17 cellular contexts compared by ENCODE assay signal in the genomic region with DNA sequence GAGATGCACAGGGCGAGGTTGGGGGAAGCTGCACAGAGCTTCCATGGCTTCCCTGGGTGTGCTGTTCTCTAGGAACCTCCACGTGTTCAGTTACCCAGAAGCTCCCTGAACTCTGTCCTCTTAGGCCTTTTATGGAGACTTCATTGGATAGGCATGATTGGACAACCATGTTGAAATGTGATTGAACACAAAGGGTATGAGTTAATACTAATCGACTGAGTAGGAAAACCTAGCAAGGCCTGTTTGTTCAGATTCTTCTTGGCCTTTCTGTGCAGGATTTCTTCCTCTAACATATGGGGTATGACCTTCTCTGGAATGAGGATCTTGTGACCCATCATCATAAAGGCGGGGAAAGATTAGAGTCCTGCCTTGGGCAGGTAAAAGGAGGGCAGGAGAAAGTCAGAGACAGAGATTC.
DNase-seq lines count a peak whose midpoint lies in the region; ATAC-seq, FAIRE-seq and TF ChIP-seq lines count a peak whose summit lies in the region.
"Had no signal": no experiment of that assay in that cellular context is flagged by ENCODE, and none has a peak within 500 bp of the region (broad histone marks: within the 10 kb centered on the region; RNA-seq: fewer than 3 reads in every experiment).

No MANE protein-coding gene starts in this region.

- H3K27ac ChIP-seq in HepG2 (ENCODE audit: extremely low read length, insufficient read depth, low read length) (no peak overlapping the region), right lobe of liver (no peak overlapping the region), upper lobe of left lung (peak overlapping the region in 1 of 4 donors; percentile 29)
- no peak overlapping the region for H3K27ac ChIP-seq in naive thymus-derived CD4-positive, alpha-beta T cell (ENCODE audit: low read depth, low read length)

- no peaks in the 10 kb centered on the region for H3K9me3 Mint-ChIP-seq in dendritic cell treated with granulocyte-macrophage colony-stimulating factor and Interleukin-4, amounts not matched to agents 40 ng/mL and 50 ng/mL, for 4 days
- peaks cover 0 to 4% (median 0%) of the 10 kb centered on the region in 11 donors for H3K9me3 Mint-ChIP-seq in naive thymus-derived CD4-positive, alpha-beta T cell
- H3K9me3 Mint-ChIP-seq in type B pancreatic cell: peaks cover 11% of the 10 kb centered on the region
- H3K9me3 Mint-ChIP-seq: activated T-cell treated with anti-CD3 and anti-CD28 coated beads, Interleukin-2, amount 50 U/mL, for 72 hours; HFFc6; neural crest cell had no signal

- H3K9ac ChIP-seq in HepG2 (ENCODE audit: insufficient read depth, low read depth, low read length): no peak overlapping the region

- no peaks in the 10 kb centered on the region for H4K20me1 ChIP-seq in HepG2 (ENCODE audit: insufficient read depth, low read length)

- H3K4me3 ChIP-seq in HepG2 (replicated peaks in 1 of 3; ENCODE audit: insufficient read depth in 1 of 3, low read depth in 2 of 3, low read length in 3 of 3) (no peak overlapping the region), right lobe of liver (no peak overlapping the region), upper lobe of left lung (no peak overlapping the region)
- H3K4me3 ChIP-seq in naive thymus-derived CD4-positive, alpha-beta T cell (ENCODE audit: low read length): no peak overlapping the region

- CTCF ChIA-PET in HepG2 (lab: Yijun Ruan, JAX; ENCODE audit: low intra/inter-chr PET ratio, low total read pairs): no interaction called here
- CTCF ChIA-PET in naive thymus-derived CD4-positive, alpha-beta T cell (lab: Charles Lee): interaction anchor here (0.6 kb wide), 1 partner anchor 29 kb away, joined by 6 read pairs; no protein-coding TSS in a partner anchor

- peaks cover 57% of the 10 kb centered on the region for H3K4me1 Mint-ChIP-seq in dendritic cell treated with granulocyte-macrophage colony-stimulating factor and Interleukin-4, amounts not matched to agents 40 ng/mL and 50 ng/mL, for 4 days (ENCODE audit: low read depth)
- H3K4me1 Mint-ChIP-seq in naive thymus-derived CD4-positive, alpha-beta T cell: peaks cover 24 to 55% (median 49%) of the 10 kb centered on the region in 7 donors
- peaks cover 49% of the 10 kb centered on the region for H3K4me1 Mint-ChIP-seq in type B pancreatic cell (ENCODE audit: unreplicated experiment)

- BruUV-seq in HepG2 (replicated peaks; lab: Mats Ljungman, UMichigan): no TSS peak

- H3K4me3 Mint-ChIP-seq in dendritic cell treated with granulocyte-macrophage colony-stimulating factor and Interleukin-4, amounts not matched to agents 40 ng/mL and 50 ng/mL, for 4 days: no peak overlapping the region
- no peak overlapping the region for H3K4me3 Mint-ChIP-seq in naive thymus-derived CD4-positive, alpha-beta T cell
- peak overlapping the region; percentile 64 for H3K4me3 Mint-ChIP-seq in type B pancreatic cell
- H3K4me3 Mint-ChIP-seq: activated T-cell treated with anti-CD3 and anti-CD28 coated beads, Interleukin-2, amount 50 U/mL, for 72 hours; HFFc6; neural crest cell had no signal

- POLR2A ChIA-PET in HepG2 (lab: Yijun Ruan, JAX): no interaction called here
- POLR2A ChIA-PET in naive thymus-derived CD4-positive, alpha-beta T cell (lab: Charles Lee): no interaction called here

- FAIRE-seq in HepG2 (lab: Jason Lieb, UNC): no peak

- TF ChIP-seq RAD21 in HepG2 (CRISPR knock-in tag; IDR thresholded peaks at IDR 0.05): no peak

- TF ChIP-seq POLR2A in HepG2 (IDR thresholded peaks at IDR 0.05; ENCODE audit: insufficient read depth in 1 of 2, low read depth in 2 of 2, low read length in 2 of 2) (no peak), right lobe of liver (IDR thresholded peaks at IDR 0.05) (no peak), upper lobe of left lung (IDR thresholded peaks at IDR 0.05) (no peak)

- no peaks in the 10 kb centered on the region for H3K27me3 ChIP-seq in HepG2 (ENCODE audit: control insufficient read depth in 1 of 2, insufficient read depth in 2 of 2, low read length in 2 of 2)
- no peaks in the 10 kb centered on the region for H3K27me3 ChIP-seq in right lobe of liver
- no peaks in the 10 kb centered on the region for H3K27me3 ChIP-seq in naive thymus-derived CD4-positive, alpha-beta T cell (ENCODE audit: control insufficient read depth in 2 of 2, insufficient read depth in 2 of 2, low read length in 2 of 2)
- H3K27me3 ChIP-seq in upper lobe of left lung: no peaks in the 10 kb centered on the region

- H3K36me3 ChIP-seq in HepG2 (replicated peaks in 1 of 2; ENCODE audit: control insufficient read depth in 1 of 2, insufficient read depth in 2 of 2, low read length in 2 of 2) (peaks cover 2 to 4% of the 10 kb centered on the region in 2 experiments; a peak in 2 of 5 replicates), right lobe of liver (no peaks in the 10 kb centered on the region), upper lobe of left lung (no peaks in the 10 kb centered on the region)
- H3K36me3 ChIP-seq in naive thymus-derived CD4-positive, alpha-beta T cell (ENCODE audit: control insufficient read depth in 2 of 3, insufficient read depth in 3 of 3, low read length in 3 of 3): peaks cover 0 to 12% (median 0%) of the 10 kb centered on the region in 3 experiments

- peaks cover 16% of the 10 kb centered on the region for H3K79me2 ChIP-seq in HepG2 (ENCODE audit: insufficient read depth, low read length)

- DNase-seq in HepG2 (ENCODE audit: low spot score): peak; percentile 12
- no peak for DNase-seq in right lobe of liver
- DNase-seq in naive thymus-derived CD4-positive, alpha-beta T cell: no peak
- no peak for DNase-seq in type B pancreatic cell (ENCODE audit: extremely low spot score, unreplicated experiment)
- DNase-seq in upper lobe of left lung: no peak
- no peak for DNase-seq in DMS153 (lab: John Stamatoyannopoulos, UW)
- DNase-seq: activated CD4-positive, alpha-beta T cell treated with anti-CD3 and anti-CD28 coated beads for 1 hour; activated T-cell treated with anti-CD3 and anti-CD28 coated beads, Interleukin-2, amount 50 U/mL, for 72 hours; aorta; effector CD4-positive, alpha-beta T cell; HFFc6; NCI-H1048; NCI-H2227 treated with DMSO at 0.1 percent for 48 hours; stimulated activated CD4-positive, alpha-beta T cell treated with anti-CD3 and anti-CD28 coated beads, Interleukin-12 subunit alpha, Interleukin-12 subunit beta, amount 100 ng/mL, for 4 hours had no signal

- intact Hi-C loops in HepG2 (cut with micrococcal nuclease; ENCODE audit: unreplicated experiment): no loop called here
- intact Hi-C loops in right lobe of liver (cut with DNase I): no loop called here
- intact Hi-C loops in dendritic cell treated with granulocyte-macrophage colony-stimulating factor and Interleukin-4, amounts not matched to agents 40 ng/mL and 50 ng/mL, for 4 days (cut with micrococcal nuclease): loop anchor here (10.0 kb wide), 2 partner anchors 45 to 65 kb away; no protein-coding TSS in a partner anchor
- intact Hi-C loops in naive thymus-derived CD4-positive, alpha-beta T cell (cut with micrococcal nuclease): loop anchor here in 1 of 2 donors (10.0 kb wide), 1 partner anchor 45 kb away; no protein-coding TSS in a partner anchor

- peak overlapping the region; percentile 68 for H3K27ac Mint-ChIP-seq in dendritic cell treated with granulocyte-macrophage colony-stimulating factor and Interleukin-4, amounts not matched to agents 40 ng/mL and 50 ng/mL, for 4 days
- H3K27ac Mint-ChIP-seq in naive thymus-derived CD4-positive, alpha-beta T cell: peak overlapping the region in 5 of 9 donors; percentile 7 to 63 (median 31)
- H3K27ac Mint-ChIP-seq in type B pancreatic cell: peak overlapping the region; percentile 98
- H3K27ac Mint-ChIP-seq: activated T-cell treated with anti-CD3 and anti-CD28 coated beads, Interleukin-2, amount 50 U/mL, for 72 hours; HFFc6 had no signal

- no peak overlapping the region for H2AFZ ChIP-seq in HepG2 (ENCODE audit: low read length)

- WGBS in HepG2 (ENCODE audit: low lambda C conversion rate): 82% methylated on average over 4 of the region's 4 CpGs
- 84% methylated on average over 4 of the region's 4 CpGs for WGBS in right lobe of liver (ENCODE audit: insufficient coverage, low coverage, low lambda C conversion rate, missing lambda C conversion rate)
- WGBS in upper lobe of left lung, 2 donors: 79 to 89% methylated on average over 4 of the region's 4 CpGs

- ATAC-seq in HepG2: peak; percentile 53
- no peak for ATAC-seq in right lobe of liver
- ATAC-seq in naive thymus-derived CD4-positive, alpha-beta T cell: no peak
- ATAC-seq in GM19023 (IDR thresholded peaks at IDR 0.05; ENCODE audit: unreplicated experiment): no peak
- ATAC-seq in upper lobe of left lung (ENCODE audit: low FRiP score in 2 of 2): no peak

- TF ChIP-seq EP300 in HepG2 (IDR thresholded peaks at IDR 0.05; ENCODE audit: low read depth in 2 of 2, low read length in 2 of 2) (no peak), HepG2 (CRISPR knock-in tag; IDR thresholded peaks at IDR 0.05; ENCODE audit: borderline replicate concordance) (no peak), upper lobe of left lung (IDR thresholded peaks at IDR 0.05) (no peak)

- peaks cover 10% of the 10 kb centered on the region for H3K36me3 Mint-ChIP-seq in dendritic cell treated with granulocyte-macrophage colony-stimulating factor and Interleukin-4, amounts not matched to agents 40 ng/mL and 50 ng/mL, for 4 days (ENCODE audit: low read depth)
- H3K36me3 Mint-ChIP-seq in naive thymus-derived CD4-positive, alpha-beta T cell: peaks cover 0 to 16% (median 7%) of the 10 kb centered on the region in 5 donors
- H3K36me3 Mint-ChIP-seq in type B pancreatic cell: peaks cover 20% of the 10 kb centered on the region

- H3K4me2 ChIP-seq in HepG2 (ENCODE audit: low read depth, low read length): no peak overlapping the region

- peaks cover 13% of the 10 kb centered on the region for H3K4me1 ChIP-seq in HepG2 (ENCODE audit: insufficient read depth, low read length)
- H3K4me1 ChIP-seq in right lobe of liver: no peaks in the 10 kb centered on the region
- peaks cover 0 to 10% of the 10 kb centered on the region in 2 donors for H3K4me1 ChIP-seq in naive thymus-derived CD4-positive, alpha-beta T cell (ENCODE audit: control insufficient read depth in 2 of 2, insufficient read depth in 2 of 2, low read length in 2 of 2)
- peaks cover 4 to 11% (median 6%) of the 10 kb centered on the region in 4 donors for H3K4me1 ChIP-seq in upper lobe of left lung

- in situ Hi-C loops in HepG2 (cut with HindIII; ENCODE audit: extremely low pct_ligation_motif_present, low pct_unique_long_range_greater_than_20kb): no loop called here

- H3K9me3 ChIP-seq in HepG2 (ENCODE audit: low read length) (no peaks in the 10 kb centered on the region), right lobe of liver (no peaks in the 10 kb centered on the region), upper lobe of left lung (no peaks in the 10 kb centered on the region)
- H3K9me3 ChIP-seq in naive thymus-derived CD4-positive, alpha-beta T cell (ENCODE audit: control insufficient read depth in 2 of 3, low read length in 3 of 3): no peaks in the 10 kb centered on the region

- H3K27me3 Mint-ChIP-seq in dendritic cell treated with granulocyte-macrophage colony-stimulating factor and Interleukin-4, amounts not matched to agents 40 ng/mL and 50 ng/mL, for 4 days: no peaks in the 10 kb centered on the region
- H3K27me3 Mint-ChIP-seq in naive thymus-derived CD4-positive, alpha-beta T cell: no peaks in the 10 kb centered on the region
- H3K27me3 Mint-ChIP-seq in type B pancreatic cell: no peaks in the 10 kb centered on the region

- no peak for TF ChIP-seq CTCF in HepG2 (CRISPR knock-in tag; IDR thresholded peaks at IDR 0.05)
- TF ChIP-seq CTCF in right lobe of liver (IDR thresholded peaks at IDR 0.05): no peak
- TF ChIP-seq CTCF in type B pancreatic cell (conservative IDR thresholded peaks at IDR 0.05): no peak
- TF ChIP-seq CTCF in upper lobe of left lung (IDR thresholded peaks at IDR 0.05): no peak

Comparison
In these comparisons a context has a peak if more than half of its experiments do, and no peak if none do; other contexts are left out.
1. H3K27ac Mint-ChIP-seq: peak in every context shown above with its lines; median percentile 98 in type B pancreatic cell; 68 in dendritic cell treated with granulocyte-macrophage colony-stimulating factor and Interleukin-4, amounts not matched to agents 40 ng/mL and 50 ng/mL, for 4 days; 31 in naive thymus-derived CD4-positive, alpha-beta T cell.